ENCODE assay signal across 9 cellular contexts in genomic region chr16:27319257-27319965, GRCh38. TPM values are rescaled to one million over a fixed set of nuclear protein-coding genes. Genes with fewer than 3 reads are reported as not detected.
DNase-seq lines count a peak whose midpoint lies in the region; ATAC-seq, FAIRE-seq and TF ChIP-seq lines count a peak whose summit lies in the region.
"Had no signal": no experiment of that assay in that cellular context is flagged by ENCODE, and none has a peak within 500 bp of the region (broad histone marks: within the 10 kb centered on the region; RNA-seq: fewer than 3 reads in every experiment).

No MANE protein-coding gene starts in this region.

- no peak for ATAC-seq in HepG2
- ATAC-seq: Panc1 had no signal

- H3K4me3 ChIP-seq in HepG2 (replicated peaks in 1 of 3; ENCODE audit: insufficient read depth in 1 of 3, low read depth in 2 of 3, low read length in 3 of 3) (no peak overlapping the region), suprapubic skin (no peak overlapping the region), SK-N-SH (ENCODE audit: low read depth in 2 of 2, low read length in 1 of 2) (no peak overlapping the region)

- H3K36me3 Mint-ChIP-seq in activated T-cell treated with anti-CD3 and anti-CD28 coated beads, Interleukin-2, amount 50 U/mL, for 24 hours (ENCODE audit: low read depth), result peaks cover 98% of the 10 kb centered on the region
- H3K36me3 Mint-ChIP-seq in activated T-helper 1 cell treated with anti-CD3 and anti-CD28 coated beads, Interleukin-12 subunit alpha, Interleukin-12 subunit beta, Interleukin-2, Interleukin-4 antibody, amounts not matched to agents 30 ng/mL and 10 ng/mL and 1 ng/mL, durations not matched to agents 14 hours and 24 hours and 36 hours (ENCODE audit: low read depth), result peaks cover 72% of the 10 kb centered on the region

- BruUV-seq in HepG2 (replicated peaks; lab: Mats Ljungman, UMichigan), result no TSS peak

- in situ Hi-C loops in HepG2 (cut with HindIII; ENCODE audit: extremely low pct_ligation_motif_present, low pct_unique_long_range_greater_than_20kb), result no loop called here

- no peak overlapping the region for H2AFZ ChIP-seq in HepG2 (ENCODE audit: low read length)
- H2AFZ ChIP-seq in SK-N-SH (ENCODE audit: low read depth), result no peak overlapping the region

- intact Hi-C loops in activated T-helper 1 cell treated with anti-CD3 and anti-CD28 coated beads, Interleukin-12 subunit alpha, Interleukin-12 subunit beta, Interleukin-2, Interleukin-4 antibody, amounts not matched to agents 30 ng/mL and 10 ng/mL and 1 ng/mL, durations not matched to agents 14 hours and 24 hours and 36 hours (cut with micrococcal nuclease), result loop anchor here (2.0 to 5.0 kb wide), 2 partner anchors 141 to 1352 kb away; no protein-coding TSS in a partner anchor
- intact Hi-C loops in HepG2 (cut with micrococcal nuclease; ENCODE audit: unreplicated experiment), result no loop called here

- H3K9ac ChIP-seq in HepG2 (ENCODE audit: insufficient read depth, low read depth, low read length), result no peak overlapping the region
- no peak overlapping the region for H3K9ac ChIP-seq in SK-N-SH

- H3K9me3 ChIP-seq in HepG2 (ENCODE audit: low read length) (no peaks in the 10 kb centered on the region), suprapubic skin (no peaks in the 10 kb centered on the region), SK-N-SH (no peaks in the 10 kb centered on the region)

- WGBS in HepG2 (ENCODE audit: low lambda C conversion rate), result 94% methylated on average over 13 of the region's 13 CpGs
- 95% methylated on average over 13 of the region's 13 CpGs for WGBS in suprapubic skin
- 93% methylated on average over 13 of the region's 13 CpGs for WGBS in SK-N-SH (ENCODE audit: low lambda C conversion rate)

- CTCF ChIA-PET in HepG2 (lab: Yijun Ruan, JAX; ENCODE audit: low intra/inter-chr PET ratio, low total read pairs), result no interaction called here
- CTCF ChIA-PET in SK-N-SH (lab: Yijun Ruan, JAX), result interaction anchor here (0.7 to 0.9 kb wide), 2 partner anchors 48 to 137 kb away, joined by 3 read pairs; no protein-coding TSS in a partner anchor

- no peak for DNase-seq in activated T-cell treated with anti-CD3 and anti-CD28 coated beads, Interleukin-2, amount 50 U/mL, for 24 hours
- DNase-seq in activated T-cell treated with anti-CD3 and anti-CD28 coated beads, Interleukin-2, amount 50 U/mL, for 48 hours, result no peak
- no peak for DNase-seq in activated T-helper 1 cell treated with anti-CD3 and anti-CD28 coated beads, Interleukin-12 subunit alpha, Interleukin-12 subunit beta, Interleukin-2, Interleukin-4 antibody, amounts not matched to agents 30 ng/mL and 10 ng/mL and 1 ng/mL, durations not matched to agents 14 hours and 24 hours and 36 hours (ENCODE audit: low spot score)
- DNase-seq in HepG2 (ENCODE audit: low spot score), result no peak
- peak; percentile 41 to 56 for DNase-seq in suprapubic skin (ENCODE audit: low spot score in 2 of 2)
- no peak for DNase-seq in stimulated activated naive CD4-positive, alpha-beta T cell (lab: John Stamatoyannopoulos, UW)
- no peak for DNase-seq in SK-N-SH
- DNase-seq in putamen (ENCODE audit: low spot score), result no peak

- TF ChIP-seq POLR2A in HepG2 (IDR thresholded peaks at IDR 0.05; ENCODE audit: insufficient read depth in 1 of 2, low read depth in 2 of 2, low read length in 2 of 2), result no peak
- no peak for TF ChIP-seq POLR2A in suprapubic skin (IDR thresholded peaks at IDR 0.05)

- peaks cover 6% of the 10 kb centered on the region for H3F3A ChIP-seq in SK-N-SH (replicated peaks; ENCODE audit: insufficient read depth)

- no peaks in the 10 kb centered on the region for H3K9me2 ChIP-seq in SK-N-SH

- H3K27ac Mint-ChIP-seq in activated T-cell treated with anti-CD3 and anti-CD28 coated beads, Interleukin-2, amount 50 U/mL, for 24 hours, result peak overlapping the region; percentile 100
- peak overlapping the region; percentile 99 for H3K27ac Mint-ChIP-seq in activated T-helper 1 cell treated with anti-CD3 and anti-CD28 coated beads, Interleukin-12 subunit alpha, Interleukin-12 subunit beta, Interleukin-2, Interleukin-4 antibody, amounts not matched to agents 30 ng/mL and 10 ng/mL and 1 ng/mL, durations not matched to agents 14 hours and 24 hours and 36 hours

- TF ChIP-seq CTCF in HepG2 (CRISPR knock-in tag; IDR thresholded peaks at IDR 0.05), result no peak
- no peak for TF ChIP-seq CTCF in suprapubic skin (IDR thresholded peaks at IDR 0.05)
- TF ChIP-seq CTCF in SK-N-SH (IDR thresholded peaks at IDR 0.05), result no peak

- H3K27me3 ChIP-seq in HepG2 (ENCODE audit: control insufficient read depth in 1 of 2, insufficient read depth in 2 of 2, low read length in 2 of 2) (no peaks in the 10 kb centered on the region; a peak in 1 of 5 replicates), suprapubic skin (no peaks in the 10 kb centered on the region), SK-N-SH (ENCODE audit: insufficient read depth) (no peaks in the 10 kb centered on the region)

- H3K27me3 Mint-ChIP-seq in activated T-cell treated with anti-CD3 and anti-CD28 coated beads, Interleukin-2, amount 50 U/mL, for 24 hours, result no peaks in the 10 kb centered on the region
- H3K27me3 Mint-ChIP-seq in activated T-helper 1 cell treated with anti-CD3 and anti-CD28 coated beads, Interleukin-12 subunit alpha, Interleukin-12 subunit beta, Interleukin-2, Interleukin-4 antibody, amounts not matched to agents 30 ng/mL and 10 ng/mL and 1 ng/mL, durations not matched to agents 14 hours and 24 hours and 36 hours (ENCODE audit: insufficient read depth), result no peaks in the 10 kb centered on the region

- TF ChIP-seq EP300 in HepG2 (IDR thresholded peaks at IDR 0.05; ENCODE audit: low read depth in 2 of 2, low read length in 2 of 2) (no peak), HepG2 (CRISPR knock-in tag; IDR thresholded peaks at IDR 0.05; ENCODE audit: borderline replicate concordance) (no peak), suprapubic skin (IDR thresholded peaks at IDR 0.05) (no peak), SK-N-SH (IDR thresholded peaks at IDR 0.05; ENCODE audit: borderline replicate concordance in 1 of 2, low read depth in 1 of 2, low read length in 1 of 2) (no peak)

- H3K27ac ChIP-seq in HepG2 (ENCODE audit: extremely low read length, insufficient read depth, low read length) (no peak overlapping the region), suprapubic skin (peak overlapping the region; percentile 27), SK-N-SH (ENCODE audit: low read depth in 2 of 2, low read length in 1 of 2) (no peak overlapping the region)

- no peaks in the 10 kb centered on the region for H3K9me3 Mint-ChIP-seq in activated T-cell treated with anti-CD3 and anti-CD28 coated beads, Interleukin-2, amount 50 U/mL, for 24 hours
- no peaks in the 10 kb centered on the region for H3K9me3 Mint-ChIP-seq in activated T-helper 1 cell treated with anti-CD3 and anti-CD28 coated beads, Interleukin-12 subunit alpha, Interleukin-12 subunit beta, Interleukin-2, Interleukin-4 antibody, amounts not matched to agents 30 ng/mL and 10 ng/mL and 1 ng/mL, durations not matched to agents 14 hours and 24 hours and 36 hours

- peaks cover 94% of the 10 kb centered on the region for H3K4me1 Mint-ChIP-seq in activated T-cell treated with anti-CD3 and anti-CD28 coated beads, Interleukin-2, amount 50 U/mL, for 24 hours (ENCODE audit: low read depth)
- peaks cover 78% of the 10 kb centered on the region for H3K4me1 Mint-ChIP-seq in activated T-helper 1 cell treated with anti-CD3 and anti-CD28 coated beads, Interleukin-12 subunit alpha, Interleukin-12 subunit beta, Interleukin-2, Interleukin-4 antibody, amounts not matched to agents 30 ng/mL and 10 ng/mL and 1 ng/mL, durations not matched to agents 14 hours and 24 hours and 36 hours (ENCODE audit: low read depth)

- H3K36me3 ChIP-seq in HepG2 (replicated peaks in 1 of 2; ENCODE audit: control insufficient read depth in 1 of 2, insufficient read depth in 2 of 2, low read length in 2 of 2) (peaks cover 0 to 2% of the 10 kb centered on the region in 2 experiments; a peak in 2 of 5 replicates), suprapubic skin (no peaks in the 10 kb centered on the region), SK-N-SH (replicated peaks in 1 of 2; ENCODE audit: control insufficient read depth in 1 of 2, insufficient read depth in 2 of 2, low read length in 1 of 2) (peaks cover 0 to 3% of the 10 kb centered on the region in 2 experiments)

- H3K4me1 ChIP-seq in HepG2 (ENCODE audit: insufficient read depth, low read length), result peaks cover 83% of the 10 kb centered on the region
- H3K4me1 ChIP-seq in suprapubic skin, result peaks cover 85% of the 10 kb centered on the region
- H3K4me1 ChIP-seq in SK-N-SH (ENCODE audit: control insufficient read depth in 1 of 2, insufficient read depth in 2 of 2, low read depth in 1 of 2, low read length in 1 of 2), result peaks cover 0 to 10% of the 10 kb centered on the region in 2 experiments; a peak in 3 of 4 replicates

- TF ChIP-seq RAD21 in HepG2 (CRISPR knock-in tag; IDR thresholded peaks at IDR 0.05) (no peak), SK-N-SH (IDR thresholded peaks at IDR 0.05; ENCODE audit: low read length) (no peak)

- FAIRE-seq in HepG2 (lab: Jason Lieb, UNC), result no peak

- H4K20me1 ChIP-seq in HepG2 (ENCODE audit: insufficient read depth, low read length) (peaks cover 4% of the 10 kb centered on the region; the same call in 1 of the 2 replicates), SK-N-SH (ENCODE audit: insufficient read depth) (peaks cover 15% of the 10 kb centered on the region; the same call in 1 of the 2 replicates)

- H3K4me3 Mint-ChIP-seq in activated T-cell treated with anti-CD3 and anti-CD28 coated beads, Interleukin-2, amount 50 U/mL, for 24 hours, result peak overlapping the region; percentile 88
- peak overlapping the region; percentile 94 for H3K4me3 Mint-ChIP-seq in activated T-helper 1 cell treated with anti-CD3 and anti-CD28 coated beads, Interleukin-12 subunit alpha, Interleukin-12 subunit beta, Interleukin-2, Interleukin-4 antibody, amounts not matched to agents 30 ng/mL and 10 ng/mL and 1 ng/mL, durations not matched to agents 14 hours and 24 hours and 36 hours

- H3K4me2 ChIP-seq in HepG2 (ENCODE audit: low read depth, low read length), result no peak overlapping the region
- no peak overlapping the region for H3K4me2 ChIP-seq in SK-N-SH

- POLR2A ChIA-PET in HepG2 (lab: Yijun Ruan, JAX), result interaction anchor here (0.6 to 3.3 kb wide), 3 partner anchors 45 to 101 kb away, joined by 3 to 10 read pairs (median 6); no protein-coding TSS in a partner anchor
- POLR2A ChIA-PET in SK-N-SH (lab: Yijun Ruan, JAX), result no interaction called here

- peaks cover 66% of the 10 kb centered on the region for H3K79me2 ChIP-seq in HepG2 (ENCODE audit: insufficient read depth, low read length)
- peaks cover 96% of the 10 kb centered on the region for H3K79me2 ChIP-seq in SK-N-SH (ENCODE audit: insufficient read depth)

RNA-seq across cellular contexts. Expression of gene IL4R, which starts 5.6 kb away (rescaled TPM):
- 288 and 320 TPM in 2 replicates for total RNA-seq in activated T-helper 1 cell treated with anti-CD3 and anti-CD28 coated beads, Interleukin-12 subunit alpha, Interleukin-12 subunit beta, Interleukin-2, Interleukin-4 antibody, amounts not matched to agents 30 ng/mL and 10 ng/mL and 1 ng/mL, durations not matched to agents 14 hours and 24 hours and 36 hours
- 7.6 and 15.9 TPM in 2 replicates for total RNA-seq in HepG2 (2016; rRNA removed; fragmentation: Illumina TruSeq; extraction: Trizol)
- total RNA-seq in HepG2 (2016; cell fraction: cytosol; rRNA removed; fragmentation: Illumina TruSeq; extraction: Trizol; ENCODE audit: low read depth), result 8.0 and 9.2 TPM in 2 replicates
- 6.9 and 15.8 TPM in 2 replicates for total RNA-seq in HepG2 (2016; cell fraction: insoluble cytoplasmic fraction; rRNA removed; fragmentation: Illumina TruSeq; extraction: Trizol)
- 9.4 and 9.6 TPM in 2 replicates for total RNA-seq in HepG2 (2016; cell fraction: membrane; rRNA removed; fragmentation: Illumina TruSeq; extraction: Trizol)
- 16.4 and 21.4 TPM in 2 replicates for total RNA-seq in HepG2 (2016; cell fraction: nucleus; rRNA removed; fragmentation: Illumina TruSeq; extraction: Trizol)
- polyA plus RNA-seq in HepG2 (2011; rRNA removed), result 49.6 and 60.7 TPM in 2 replicates
- 30.7 and 32.4 TPM in 2 replicates for polyA plus RNA-seq in HepG2 (2011; cell fraction: cytosol; rRNA removed)
- 61.1 and 65.1 TPM in 2 replicates for polyA plus RNA-seq in HepG2 (2011; cell fraction: nucleus; rRNA removed)
- 13.9 and 22.1 TPM in 2 replicates for polyA plus RNA-seq in HepG2 (2012)
- 1.4 and 1.8 TPM in 2 replicates for polyA plus RNA-seq in HepG2 (2016; cell fraction: cytosol; fragmentation: Illumina TruSeq; extraction: Trizol; ENCODE audit: low read depth)
- 6.0 and 8.1 TPM in 2 replicates for polyA plus RNA-seq in HepG2 (2016; cell fraction: insoluble cytoplasmic fraction; fragmentation: Illumina TruSeq; extraction: Trizol; ENCODE audit: low read depth)
- 3.4 and 3.5 TPM in 2 replicates for polyA plus RNA-seq in HepG2 (2016; cell fraction: membrane; fragmentation: Illumina TruSeq; extraction: Trizol; ENCODE audit: low read depth)
- 38.0 and 39.0 TPM in 2 replicates for polyA plus RNA-seq in HepG2 (2016; cell fraction: nucleus; fragmentation: Illumina TruSeq; extraction: Trizol; ENCODE audit: insufficient read depth, low read depth)
- 54.4 and 98.2 TPM in 2 replicates for polyA minus RNA-seq in HepG2 (2011; rRNA and poly(A)+ RNA removed; ENCODE audit: low replicate concordance)
- polyA minus RNA-seq in HepG2 (2011; cell fraction: cytosol; rRNA and poly(A)+ RNA removed), result 19.2 and 23.0 TPM in 2 replicates
- 30.3 and 37.8 TPM in 2 replicates for polyA minus RNA-seq in HepG2 (2011; cell fraction: nucleus; rRNA and poly(A)+ RNA removed)
- 10 to 100 TPM; 27.2 to 32.8 (median 30.5) TPM for total RNA-seq in suprapubic skin
- 16.1 and 16.4 TPM in 2 replicates for polyA plus RNA-seq in SK-N-SH (2012; rRNA removed)
- polyA plus RNA-seq in SK-N-SH (2012; cell fraction: cytosol; rRNA removed), result 7.9 and 11.4 TPM in 2 replicates
- polyA plus RNA-seq in SK-N-SH (2012; cell fraction: nucleus; rRNA removed), result 28.8 and 28.9 TPM in 2 replicates

RNA-seq across cellular contexts. Expression of gene NSMCE1, which starts 50.8 kb away (rescaled TPM):
- 128 and 134 TPM in 2 replicates for total RNA-seq in activated T-helper 1 cell treated with anti-CD3 and anti-CD28 coated beads, Interleukin-12 subunit alpha, Interleukin-12 subunit beta, Interleukin-2, Interleukin-4 antibody, amounts not matched to agents 30 ng/mL and 10 ng/mL and 1 ng/mL, durations not matched to agents 14 hours and 24 hours and 36 hours
- total RNA-seq in HepG2 (2016; rRNA removed; fragmentation: Illumina TruSeq; extraction: Trizol), result 52.9 and 53.2 TPM in 2 replicates
- 17.2 and 19.5 TPM in 2 replicates for total RNA-seq in HepG2 (2016; cell fraction: cytosol; rRNA removed; fragmentation: Illumina TruSeq; extraction: Trizol; ENCODE audit: low read depth)
- total RNA-seq in HepG2 (2016; cell fraction: insoluble cytoplasmic fraction; rRNA removed; fragmentation: Illumina TruSeq; extraction: Trizol), result 55.4 and 56.5 TPM in 2 replicates
- 25.5 and 27.7 TPM in 2 replicates for total RNA-seq in HepG2 (2016; cell fraction: membrane; rRNA removed; fragmentation: Illumina TruSeq; extraction: Trizol)
- 28.0 and 30.5 TPM in 2 replicates for total RNA-seq in HepG2 (2016; cell fraction: nucleus; rRNA removed; fragmentation: Illumina TruSeq; extraction: Trizol)
- 42.7 and 43.5 TPM in 2 replicates for polyA plus RNA-seq in HepG2 (2011; rRNA removed)
- polyA plus RNA-seq in HepG2 (2011; cell fraction: cytosol; rRNA removed), result 43.3 and 48.1 TPM in 2 replicates
- polyA plus RNA-seq in HepG2 (2011; cell fraction: nucleus; rRNA removed), result 9.6 and 20.1 TPM in 2 replicates
- polyA plus RNA-seq in HepG2 (2012), result 63.6 and 69.8 TPM in 2 replicates
- 16.5 and 23.5 TPM in 2 replicates for polyA plus RNA-seq in HepG2 (2016; cell fraction: cytosol; fragmentation: Illumina TruSeq; extraction: Trizol; ENCODE audit: low read depth)
- polyA plus RNA-seq in HepG2 (2016; cell fraction: insoluble cytoplasmic fraction; fragmentation: Illumina TruSeq; extraction: Trizol; ENCODE audit: low read depth), result 55.4 and 59.8 TPM in 2 replicates
- 23.1 and 25.4 TPM in 2 replicates for polyA plus RNA-seq in HepG2 (2016; cell fraction: membrane; fragmentation: Illumina TruSeq; extraction: Trizol; ENCODE audit: low read depth)
- polyA plus RNA-seq in HepG2 (2016; cell fraction: nucleus; fragmentation: Illumina TruSeq; extraction: Trizol; ENCODE audit: insufficient read depth, low read depth), result 58.1 and 59.0 TPM in 2 replicates
- polyA minus RNA-seq in HepG2 (2011; rRNA and poly(A)+ RNA removed; ENCODE audit: low replicate concordance), result 68.2 and 105 TPM in 2 replicates
- 19.2 and 19.6 TPM in 2 replicates for polyA minus RNA-seq in HepG2 (2011; cell fraction: cytosol; rRNA and poly(A)+ RNA removed)
- polyA minus RNA-seq in HepG2 (2011; cell fraction: nucleus; rRNA and poly(A)+ RNA removed), result 12.1 and 29.7 TPM in 2 replicates
- total RNA-seq in suprapubic skin, result 10 to 100 TPM; 23.0 to 32.2 (median 29.3) TPM
- polyA plus RNA-seq in SK-N-SH (2012; rRNA removed), result 37.9 and 39.8 TPM in 2 replicates
- polyA plus RNA-seq in SK-N-SH (2012; cell fraction: cytosol; rRNA removed), result 45.3 and 46.1 TPM in 2 replicates
- polyA plus RNA-seq in SK-N-SH (2012; cell fraction: nucleus; rRNA removed), result 20.5 and 24.4 TPM in 2 replicates

Comparison
In these comparisons a context has a peak if more than half of its experiments do, and no peak if none do; other contexts are left out.
1. DNase-seq: peak in suprapubic skin (2 of 2); none in activated T-cell treated with anti-CD3 and anti-CD28 coated beads, Interleukin-2, amount 50 U/mL, for 24 hours (single experiment), activated T-cell treated with anti-CD3 and anti-CD28 coated beads, Interleukin-2, amount 50 U/mL, for 48 hours (0 of 2), activated T-helper 1 cell treated with anti-CD3 and anti-CD28 coated beads, Interleukin-12 subunit alpha, Interleukin-12 subunit beta, Interleukin-2, Interleukin-4 antibody, amounts not matched to agents 30 ng/mL and 10 ng/mL and 1 ng/mL, durations not matched to agents 14 hours and 24 hours and 36 hours (single experiment), HepG2 (single experiment), stimulated activated naive CD4-positive, alpha-beta T cell (0 of 6), SK-N-SH (single experiment) and putamen (single experiment).